ENCODE assay signal across 21 cellular contexts in genomic region chrX:15418041-15418706, GRCh38.
A peak's percentile ranks its signal among the peaks of the same experiment; 100 is the strongest.
DNase-seq lines count a peak whose midpoint lies in the region; ATAC-seq and TF ChIP-seq lines count a peak whose summit lies in the region.
"Had no signal": no experiment of that assay in that cellular context is flagged by ENCODE, and none has a peak within 500 bp of the region (broad histone marks: within the 10 kb centered on the region; RNA-seq: fewer than 3 reads in every experiment).

No MANE protein-coding gene starts in this region.

- no peak for TF ChIP-seq CTCF in AG04449 (IDR thresholded peaks at IDR 0.05; ENCODE audit: insufficient read depth, low read length, missing control alignments)

- CTCF ChIA-PET in AG04449 (lab: Yijun Ruan, JAX), result no interaction called here

- peak; percentile 47 for DNase-seq in AG04449 (ENCODE audit: low read depth, low spot score)
- DNase-seq in ELR (ENCODE audit: low read depth), result peak; percentile 3
- peak; percentile 86 for DNase-seq in fibroblast of peridontal ligament (ENCODE audit: extremely low read depth)
- no peak for DNase-seq in NCI-H1436 treated with DMSO at 0.1 percent for 48 hours (lab: John Stamatoyannopoulos, UW)
- no peak for DNase-seq in activated naive CD4-positive, alpha-beta T cell (lab: John Stamatoyannopoulos, UW)
- DNase-seq in NCI-H128 (lab: John Stamatoyannopoulos, UW; ENCODE audit: unreplicated experiment), result no peak
- DNase-seq: 8988T; activated naive CD4-positive, alpha-beta T cell treated with anti-CD3 and anti-CD28 coated beads, Interleukin-2, amount 10 ng/mL, durations not matched to agents 7 days and 5 days; dermis blood vessel endothelial cell; DMS79 treated with DMSO at 0.1 percent for 48 hours; esophagus squamous epithelium; GOT3; heart left ventricle; NCI-H1694; stimulated activated CD4-positive, alpha-beta T cell treated with anti-CD3 and anti-CD28 coated beads, Interleukin-2, amount 100 ng/mL, for 24 hours; transverse colon; WERI-Rb-1 had no signal

- ATAC-seq in SK-N-SH treated with all-trans-retinoic acid at 6 μM for 48 hours (peak; percentile 92), GM19324 (IDR thresholded peaks at IDR 0.05; ENCODE audit: low FRiP score, unreplicated experiment) (no peak)

- H3K4me3 ChIP-seq in AG04449 (ENCODE audit: low read depth, low read length), result no peak overlapping the region
- H3K4me3 ChIP-seq: cardiac muscle cell, esophagus squamous epithelium, heart left ventricle, lung, transverse colon had no signal

- POLR2A ChIA-PET in AG04449 (lab: Yijun Ruan, JAX), result no interaction called here

TF ChIP-seq in SK-N-SH treated with all-trans-retinoic acid at 6 μM for 48 hours, 23 proteins besides CTCF, POLR2A, EP300 and RAD21:
- TF ChIP-seq ISL1 (CRISPR knock-in tag; IDR thresholded peaks at IDR 0.05), result peak; percentile 81
- no peak for TF ChIP-seq CSDC2 (CRISPR knock-in tag; IDR thresholded peaks at IDR 0.05)
- peak; percentile 65; the same call in 1 of the 2 replicates for TF ChIP-seq CREB5 (CRISPR knock-in tag; IDR thresholded peaks at IDR 0.05; ENCODE audit: low read depth)
- peak; percentile 92 for TF ChIP-seq TCF4 (CRISPR knock-in tag; IDR thresholded peaks at IDR 0.05; ENCODE audit: borderline replicate concordance)

Comparison
In these comparisons a context has a peak if more than half of its experiments do, and no peak if none do; other contexts are left out.
1. DNase-seq: peak in AG04449 (single experiment), ELR (single experiment) and fibroblast of peridontal ligament (single experiment); none in NCI-H1436 treated with DMSO at 0.1 percent for 48 hours (single experiment), activated naive CD4-positive, alpha-beta T cell (0 of 4) and NCI-H128 (single experiment).